16 cellular contexts compared by ENCODE assay signal in the genomic region with DNA sequence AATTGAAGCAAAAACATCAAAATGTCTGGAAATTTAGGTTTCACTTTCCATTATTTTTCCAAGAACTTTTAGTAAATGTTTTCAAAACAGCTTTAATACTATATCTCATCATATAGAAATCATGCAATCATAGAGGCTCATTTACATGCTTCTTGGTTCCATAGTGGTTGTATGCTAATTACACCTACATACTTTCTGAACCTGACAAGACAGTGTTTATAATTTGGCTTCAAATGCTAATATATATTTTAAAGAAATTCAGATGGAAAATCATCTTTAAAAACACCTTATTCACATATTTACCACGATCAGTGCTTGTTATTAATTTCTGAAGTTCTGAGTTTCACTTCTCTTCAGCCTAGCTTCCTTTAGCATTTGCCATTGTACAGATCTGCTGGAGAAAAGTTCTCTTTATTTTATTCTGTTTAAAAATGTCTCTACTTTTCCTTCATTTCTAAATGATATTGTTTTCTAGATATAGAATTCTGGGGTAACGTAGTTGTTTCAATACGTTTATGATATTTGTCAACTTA.
A peak's percentile ranks its signal among the peaks of the same experiment; 100 is the strongest.
DNase-seq lines count a peak whose midpoint lies in the region; ATAC-seq and TF ChIP-seq lines count a peak whose summit lies in the region.
"Had no signal": no experiment of that assay in that cellular context is flagged by ENCODE, and none has a peak within 500 bp of the region (broad histone marks: within the 10 kb centered on the region; RNA-seq: fewer than 3 reads in every experiment).

No MANE protein-coding gene starts in this region.

- POLR2A ChIA-PET in RWPE1 (lab: Yijun Ruan, JAX; ENCODE audit: low non-redundant PET): no interaction called here

- no peak for TF ChIP-seq CTCF in osteocyte (IDR thresholded peaks at IDR 0.05)
- no peak for TF ChIP-seq CTCF in RWPE1 (conservative IDR thresholded peaks at IDR 0.05; ENCODE audit: low read depth)

- H3K4me3 Mint-ChIP-seq in osteocyte (ENCODE audit: unreplicated experiment): no peak overlapping the region
- H3K4me3 Mint-ChIP-seq: B cell had no signal

- H3K27ac Mint-ChIP-seq in osteocyte (ENCODE audit: unreplicated experiment): peak overlapping the region; percentile 93
- H3K27ac Mint-ChIP-seq: B cell had no signal

- no peaks in the 10 kb centered on the region for H3K36me3 Mint-ChIP-seq in osteocyte (ENCODE audit: unreplicated experiment)

- no peaks in the 10 kb centered on the region for H3K27me3 Mint-ChIP-seq in osteocyte (ENCODE audit: unreplicated experiment)
- H3K27me3 Mint-ChIP-seq: B cell had no signal

- H3K4me1 Mint-ChIP-seq in osteocyte (ENCODE audit: unreplicated experiment): peaks cover 78% of the 10 kb centered on the region
- H3K4me1 Mint-ChIP-seq: B cell had no signal

- intact Hi-C loops in sciatic nerve (cut with DNase I): no loop called here

- H3K9me3 Mint-ChIP-seq in osteocyte (ENCODE audit: unreplicated experiment): peaks cover 5% of the 10 kb centered on the region

- no peak overlapping the region for H3K27ac ChIP-seq in RWPE1
- H3K27ac ChIP-seq: left ventricle myocardium inferior, testis had no signal

- DNase-seq in osteocyte (ENCODE audit: extremely low spot score, unreplicated experiment) (no peak), sciatic nerve (ENCODE audit: low spot score) (no peak), RWPE1 (ENCODE audit: low spot score) (no peak)
- DNase-seq in activated effector memory CD4-positive, alpha-beta T cell treated with anti-CD3 and anti-CD28 coated beads, Interleukin-2, amount 50 U/mL, for 16 hours: no peak
- DNase-seq: activated naive CD4-positive, alpha-beta T cell; DMS53; left ventricle myocardium inferior; NCI-H1694; PC-3; T-helper 1 cell; testis had no signal

- ATAC-seq in GM18867 (IDR thresholded peaks at IDR 0.05; ENCODE audit: unreplicated experiment) (peak; percentile 56), GM21526 (IDR thresholded peaks at IDR 0.05; ENCODE audit: low FRiP score, unreplicated experiment) (peak; percentile 72), HG03095 (IDR thresholded peaks at IDR 0.05; ENCODE audit: unreplicated experiment) (peak; percentile 74), SK-N-SH treated with all-trans-retinoic acid at 6 μM for 48 hours (no peak), sciatic nerve (no peak)
- ATAC-seq: PC-3 had no signal

- CTCF ChIA-PET in RWPE1 (lab: Yijun Ruan, JAX): interaction anchor here (0.6 kb wide), 1 partner anchor 47 kb away, joined by 3 read pairs; no protein-coding TSS in a partner anchor

TF ChIP-seq in SK-N-SH treated with all-trans-retinoic acid at 6 μM for 48 hours, 23 proteins besides CTCF, POLR2A, EP300 and RAD21:
- no peak for TF ChIP-seq ZNF565 (CRISPR knock-in tag; conservative IDR thresholded peaks at IDR 0.05; ENCODE audit: low read depth)
- TF ChIP-seq, protein P1, sequence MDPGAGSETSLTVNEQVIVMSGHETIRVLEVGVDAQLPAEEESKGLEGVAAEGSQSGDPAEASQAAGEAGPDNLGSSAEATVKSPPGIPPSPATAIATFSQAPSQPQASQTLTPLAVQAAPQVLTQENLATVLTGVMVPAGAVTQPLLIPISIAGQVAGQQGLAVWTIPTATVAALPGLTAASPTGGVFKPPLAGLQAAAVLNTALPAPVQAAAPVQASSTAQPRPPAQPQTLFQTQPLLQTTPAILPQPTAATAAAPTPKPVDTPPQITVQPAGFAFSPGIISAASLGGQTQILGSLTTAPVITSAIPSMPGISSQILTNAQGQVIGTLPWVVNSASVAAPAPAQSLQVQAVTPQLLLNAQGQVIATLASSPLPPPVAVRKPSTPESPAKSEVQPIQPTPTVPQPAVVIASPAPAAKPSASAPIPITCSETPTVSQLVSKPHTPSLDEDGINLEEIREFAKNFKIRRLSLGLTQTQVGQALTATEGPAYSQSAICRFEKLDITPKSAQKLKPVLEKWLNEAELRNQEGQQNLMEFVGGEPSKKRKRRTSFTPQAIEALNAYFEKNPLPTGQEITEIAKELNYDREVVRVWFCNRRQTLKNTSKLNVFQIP (CRISPR knock-in tag; IDR thresholded peaks at IDR 0.05; ENCODE audit: borderline replicate concordance, low read depth): no peak
- TF ChIP-seq, protein P2, sequence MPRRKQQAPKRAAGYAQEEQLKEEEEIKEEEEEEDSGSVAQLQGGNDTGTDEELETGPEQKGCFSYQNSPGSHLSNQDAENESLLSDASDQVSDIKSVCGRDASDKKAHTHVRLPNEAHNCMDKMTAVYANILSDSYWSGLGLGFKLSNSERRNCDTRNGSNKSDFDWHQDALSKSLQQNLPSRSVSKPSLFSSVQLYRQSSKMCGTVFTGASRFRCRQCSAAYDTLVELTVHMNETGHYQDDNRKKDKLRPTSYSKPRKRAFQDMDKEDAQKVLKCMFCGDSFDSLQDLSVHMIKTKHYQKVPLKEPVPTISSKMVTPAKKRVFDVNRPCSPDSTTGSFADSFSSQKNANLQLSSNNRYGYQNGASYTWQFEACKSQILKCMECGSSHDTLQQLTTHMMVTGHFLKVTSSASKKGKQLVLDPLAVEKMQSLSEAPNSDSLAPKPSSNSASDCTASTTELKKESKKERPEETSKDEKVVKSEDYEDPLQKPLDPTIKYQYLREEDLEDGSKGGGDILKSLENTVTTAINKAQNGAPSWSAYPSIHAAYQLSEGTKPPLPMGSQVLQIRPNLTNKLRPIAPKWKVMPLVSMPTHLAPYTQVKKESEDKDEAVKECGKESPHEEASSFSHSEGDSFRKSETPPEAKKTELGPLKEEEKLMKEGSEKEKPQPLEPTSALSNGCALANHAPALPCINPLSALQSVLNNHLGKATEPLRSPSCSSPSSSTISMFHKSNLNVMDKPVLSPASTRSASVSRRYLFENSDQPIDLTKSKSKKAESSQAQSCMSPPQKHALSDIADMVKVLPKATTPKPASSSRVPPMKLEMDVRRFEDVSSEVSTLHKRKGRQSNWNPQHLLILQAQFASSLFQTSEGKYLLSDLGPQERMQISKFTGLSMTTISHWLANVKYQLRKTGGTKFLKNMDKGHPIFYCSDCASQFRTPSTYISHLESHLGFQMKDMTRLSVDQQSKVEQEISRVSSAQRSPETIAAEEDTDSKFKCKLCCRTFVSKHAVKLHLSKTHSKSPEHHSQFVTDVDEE (CRISPR knock-in tag; IDR thresholded peaks at IDR 0.05): no peak
- TF ChIP-seq ZNF8 (CRISPR knock-in tag; IDR thresholded peaks at IDR 0.05): no peak
- no peak for TF ChIP-seq ZNF70 (CRISPR knock-in tag; IDR thresholded peaks at IDR 0.05)
- TF ChIP-seq ZC3H10 (CRISPR knock-in tag; IDR thresholded peaks at IDR 0.05): no peak
- TF ChIP-seq, protein P3, sequence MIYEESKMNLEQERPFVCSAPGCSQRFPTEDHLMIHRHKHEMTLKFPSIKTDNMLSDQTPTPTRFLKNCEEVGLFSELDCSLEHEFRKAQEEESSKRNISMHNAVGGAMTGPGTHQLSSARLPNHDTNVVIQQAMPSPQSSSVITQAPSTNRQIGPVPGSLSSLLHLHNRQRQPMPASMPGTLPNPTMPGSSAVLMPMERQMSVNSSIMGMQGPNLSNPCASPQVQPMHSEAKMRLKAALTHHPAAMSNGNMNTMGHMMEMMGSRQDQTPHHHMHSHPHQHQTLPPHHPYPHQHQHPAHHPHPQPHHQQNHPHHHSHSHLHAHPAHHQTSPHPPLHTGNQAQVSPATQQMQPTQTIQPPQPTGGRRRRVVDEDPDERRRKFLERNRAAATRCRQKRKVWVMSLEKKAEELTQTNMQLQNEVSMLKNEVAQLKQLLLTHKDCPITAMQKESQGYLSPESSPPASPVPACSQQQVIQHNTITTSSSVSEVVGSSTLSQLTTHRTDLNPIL (CRISPR knock-in tag; IDR thresholded peaks at IDR 0.05; ENCODE audit: low read depth): no peak
- no peak for TF ChIP-seq ARNTL (CRISPR knock-in tag; IDR thresholded peaks at IDR 0.05; ENCODE audit: borderline replicate concordance, low read depth)
- TF ChIP-seq TCF4 (CRISPR knock-in tag; IDR thresholded peaks at IDR 0.05; ENCODE audit: borderline replicate concordance): no peak
- no peak for TF ChIP-seq TOX (CRISPR knock-in tag; IDR thresholded peaks at IDR 0.05; ENCODE audit: borderline replicate concordance)
- TF ChIP-seq, protein P4, sequence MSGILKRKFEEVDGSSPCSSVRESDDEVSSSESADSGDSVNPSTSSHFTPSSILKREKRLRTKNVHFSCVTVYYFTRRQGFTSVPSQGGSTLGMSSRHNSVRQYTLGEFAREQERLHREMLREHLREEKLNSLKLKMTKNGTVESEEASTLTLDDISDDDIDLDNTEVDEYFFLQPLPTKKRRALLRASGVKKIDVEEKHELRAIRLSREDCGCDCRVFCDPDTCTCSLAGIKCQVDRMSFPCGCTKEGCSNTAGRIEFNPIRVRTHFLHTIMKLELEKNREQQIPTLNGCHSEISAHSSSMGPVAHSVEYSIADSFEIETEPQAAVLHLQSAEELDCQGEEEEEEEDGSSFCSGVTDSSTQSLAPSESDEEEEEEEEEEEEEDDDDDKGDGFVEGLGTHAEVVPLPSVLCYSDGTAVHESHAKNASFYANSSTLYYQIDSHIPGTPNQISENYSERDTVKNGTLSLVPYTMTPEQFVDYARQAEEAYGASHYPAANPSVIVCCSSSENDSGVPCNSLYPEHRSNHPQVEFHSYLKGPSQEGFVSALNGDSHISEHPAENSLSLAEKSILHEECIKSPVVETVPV (CRISPR knock-in tag; IDR thresholded peaks at IDR 0.05): no peak
- TF ChIP-seq PPARA (CRISPR knock-in tag; IDR thresholded peaks at IDR 0.05; ENCODE audit: borderline replicate concordance): no peak
- no peak for TF ChIP-seq BACH2 (CRISPR knock-in tag; IDR thresholded peaks at IDR 0.05; ENCODE audit: borderline replicate concordance)
- no peak for TF ChIP-seq OSR1 (CRISPR knock-in tag; IDR thresholded peaks at IDR 0.05)

Comparison
In these comparisons a context has a peak if more than half of its experiments do, and no peak if none do; other contexts are left out.
1. ATAC-seq: peak in GM18867 (single experiment), GM21526 (single experiment) and HG03095 (single experiment); none in SK-N-SH treated with all-trans-retinoic acid at 6 μM for 48 hours (single experiment) and sciatic nerve (single experiment).